Comparison of ENCODE assay signal across 9 cellular contexts in the genomic region with DNA sequence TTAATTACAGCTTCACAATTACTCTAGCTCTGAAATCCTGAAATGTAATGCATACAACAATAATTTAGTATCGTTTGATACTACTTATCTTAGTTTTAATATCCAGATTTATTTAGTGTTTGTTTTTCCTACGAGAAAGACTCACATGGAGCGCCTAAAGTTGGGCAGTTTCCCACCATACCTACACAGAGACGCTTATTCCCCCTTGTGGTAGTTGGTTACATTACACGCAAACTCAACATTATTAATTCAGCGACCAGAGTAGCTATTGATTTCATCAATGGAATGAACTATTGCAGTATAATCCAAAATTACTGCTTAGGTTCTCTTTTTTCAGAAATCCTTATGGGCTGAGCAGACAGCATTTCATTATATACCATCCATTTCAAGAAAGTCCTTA.
DNase-seq lines count a peak whose midpoint lies in the region; TF ChIP-seq lines count a peak whose summit lies in the region.
"Had no signal": no experiment of that assay in that cellular context is flagged by ENCODE, and none has a peak within 500 bp of the region (broad histone marks: within the 10 kb centered on the region; RNA-seq: fewer than 3 reads in every experiment).

No MANE protein-coding gene starts in this region.

- no peaks in the 10 kb centered on the region for H3K4me1 Mint-ChIP-seq in HFFc6 (ENCODE audit: low read depth)

- DNase-seq in DMS53 treated with DMSO at 0.1 percent for 48 hours (lab: John Stamatoyannopoulos, UW; ENCODE audit: unreplicated experiment) (peak; percentile 43), HFFc6 (no peak), RKO (ENCODE audit: low spot score) (peak; percentile 31), left kidney (ENCODE audit: low read depth, low spot score) (peak; percentile 8), T-helper 9 cell (no peak), cerebellar nuclear complex (lab: John Stamatoyannopoulos, UW) (no peak)
- no peak for DNase-seq in stimulated activated CD4-positive, alpha-beta T cell treated with anti-CD3 and anti-CD28 coated beads, Interleukin-2, amount 100 ng/mL, for 24 hours
- DNase-seq in stimulated activated CD8-positive, alpha-beta memory T cell treated with anti-CD3 and anti-CD28 coated beads, Interleukin-4, amount 100 ng/mL, for 48 hours = no peak
- DNase-seq: IMR-90 had no signal

- peaks cover 25% of the 10 kb centered on the region for H3K9me3 Mint-ChIP-seq in HFFc6

- peaks cover 6% of the 10 kb centered on the region; the same call in 1 of the 2 replicates for H3K36me3 Mint-ChIP-seq in HFFc6 (ENCODE audit: low read depth)

- no peak overlapping the region for H3K27ac Mint-ChIP-seq in HFFc6

- H3K4me3 Mint-ChIP-seq in HFFc6 = no peak overlapping the region

- no peaks in the 10 kb centered on the region for H3K27me3 Mint-ChIP-seq in HFFc6 (ENCODE audit: insufficient read depth)

- TF ChIP-seq CTCF in HFFc6 (IDR thresholded peaks at IDR 0.05) = peak; percentile 61

Comparison
In these comparisons a context has a peak if more than half of its experiments do, and no peak if none do; other contexts are left out.
1. DNase-seq: peak in DMS53 treated with DMSO at 0.1 percent for 48 hours (single experiment), RKO (single experiment) and left kidney (single experiment); none in HFFc6 (single experiment), T-helper 9 cell (single experiment), cerebellar nuclear complex (0 of 2), stimulated activated CD4-positive, alpha-beta T cell treated with anti-CD3 and anti-CD28 coated beads, Interleukin-2, amount 100 ng/mL, for 24 hours (0 of 2) and stimulated activated CD8-positive, alpha-beta memory T cell treated with anti-CD3 and anti-CD28 coated beads, Interleukin-4, amount 100 ng/mL, for 48 hours (single experiment).